In the genomic region with DNA sequence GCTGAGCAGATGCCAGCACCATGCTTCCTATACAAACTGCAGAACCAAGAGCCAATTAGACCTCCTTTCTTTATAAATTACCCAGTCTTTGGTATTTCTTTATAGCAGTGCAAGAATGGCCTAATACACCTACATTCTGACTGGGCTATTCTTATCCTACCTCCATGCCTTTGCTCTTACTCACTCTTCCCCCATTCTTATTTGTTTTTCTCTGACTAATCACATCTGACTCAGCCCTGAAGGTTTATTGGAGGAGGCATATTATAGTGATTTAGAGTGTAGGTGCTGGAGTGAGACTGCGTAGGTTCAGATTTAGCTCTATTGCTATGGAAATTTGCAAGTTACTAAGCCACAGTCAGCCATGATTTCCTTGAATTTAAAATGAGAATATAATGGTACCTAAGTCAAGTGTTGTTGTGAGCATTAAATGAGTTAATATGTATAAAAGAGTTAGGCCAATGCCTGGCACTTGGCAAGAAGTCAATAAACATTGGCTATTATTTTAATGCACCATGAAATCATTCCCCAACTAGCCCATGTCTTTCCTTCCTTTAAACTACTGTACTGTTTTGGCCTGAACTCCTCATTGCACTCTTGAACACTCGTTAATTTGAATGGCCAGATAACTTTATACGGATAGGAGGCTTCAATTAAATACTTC, we compare ENCODE assay signal across 12 cellular contexts.
DNase-seq lines count a peak whose midpoint lies in the region; ATAC-seq, FAIRE-seq and TF ChIP-seq lines count a peak whose summit lies in the region.
"Had no signal": no experiment of that assay in that cellular context is flagged by ENCODE, and none has a peak within 500 bp of the region (broad histone marks: within the 10 kb centered on the region; RNA-seq: fewer than 3 reads in every experiment).

No MANE protein-coding gene starts in this region.

- intact Hi-C loops in right cardiac atrium (cut with DNase I) (no loop called here), ascending aorta (cut with DNase I) (no loop called here)

- no peaks in the 10 kb centered on the region for H3K9me1 ChIP-seq in keratinocyte (ENCODE audit: control insufficient read depth, extremely low read depth, insufficient read depth, low read length)

- no peaks in the 10 kb centered on the region for H3K27me3 ChIP-seq in keratinocyte (ENCODE audit: control insufficient read depth, extremely low read depth, insufficient read depth, low read length)
- H3K27me3 ChIP-seq in right cardiac atrium (ENCODE audit: control insufficient read depth, insufficient read depth), result no peaks in the 10 kb centered on the region
- H3K27me3 ChIP-seq in ascending aorta, result no peaks in the 10 kb centered on the region
- H3K27me3 ChIP-seq: right atrium auricular region had no signal

- no peak for ATAC-seq in right cardiac atrium
- no peak for ATAC-seq in GM19324 (IDR thresholded peaks at IDR 0.05; ENCODE audit: low FRiP score, unreplicated experiment)

- peak overlapping the region; percentile 37 for H2AFZ ChIP-seq in keratinocyte (ENCODE audit: control insufficient read depth, low read length)

- FAIRE-seq in keratinocyte (lab: Jason Lieb, UNC), result peak; percentile 89

- H3K4me3 ChIP-seq in HFF-Myc (replicated peaks; ENCODE audit: low read depth, low read length), result no peak overlapping the region
- H3K4me3 ChIP-seq in keratinocyte (ENCODE audit: control insufficient read depth in 2 of 3, extremely low read depth in 1 of 3, insufficient read depth in 2 of 3, low read depth in 1 of 3, low read length in 3 of 3), result no peak overlapping the region
- no peak overlapping the region for H3K4me3 ChIP-seq in right cardiac atrium (ENCODE audit: low read length)
- no peak overlapping the region for H3K4me3 ChIP-seq in ascending aorta
- H3K4me3 ChIP-seq: right atrium auricular region had no signal

- no peak overlapping the region for H3K9ac ChIP-seq in keratinocyte (ENCODE audit: control insufficient read depth, extremely low read depth, insufficient read depth, low read length)

- WGBS in right cardiac atrium, result 88% methylated on average over 3 of the region's 3 CpGs

- H3K4me1 ChIP-seq in keratinocyte (ENCODE audit: control insufficient read depth, extremely low read depth, insufficient read depth, low read length) (peaks cover 13% of the 10 kb centered on the region), right cardiac atrium (ENCODE audit: control insufficient read depth, insufficient read depth, low read length) (no peaks in the 10 kb centered on the region), ascending aorta (no peaks in the 10 kb centered on the region)
- H3K4me1 ChIP-seq: right atrium auricular region had no signal

- no peaks in the 10 kb centered on the region for H4K20me1 ChIP-seq in keratinocyte (ENCODE audit: control insufficient read depth, extremely low read depth, insufficient read depth, low read length)

- DNase-seq in HFF-Myc (ENCODE audit: extremely low read depth, low read depth), result peak; percentile 70
- DNase-seq in amniotic epithelial cell (ENCODE audit: low read depth), result peak; percentile 91
- DNase-seq in keratinocyte (ENCODE audit: low read depth, low spot score), result peak; percentile 32
- DNase-seq in right cardiac atrium, result no peak
- no peak for DNase-seq in ascending aorta (ENCODE audit: low spot score in 2 of 2)
- no peak for DNase-seq in GM20000 (ENCODE audit: low spot score)
- DNase-seq: activated B cell treated with CpG ODN at 0.5 μM for 24 hours, AML-193, NCI-H1092 had no signal

- H3K9me3 ChIP-seq in keratinocyte (ENCODE audit: control insufficient read depth, low read depth, low read length) (no peaks in the 10 kb centered on the region), right cardiac atrium (ENCODE audit: control insufficient read depth, low read length) (no peaks in the 10 kb centered on the region), ascending aorta (no peaks in the 10 kb centered on the region)
- H3K9me3 ChIP-seq: right atrium auricular region had no signal

- no peaks in the 10 kb centered on the region for H3K79me2 ChIP-seq in keratinocyte (ENCODE audit: control insufficient read depth, insufficient read depth, low read length)

- H3K27ac ChIP-seq in 22Rv1 (peak overlapping the region; percentile 34; the same call in 1 of the 2 replicates), keratinocyte (ENCODE audit: control insufficient read depth, insufficient read depth, low read length) (peak overlapping the region; percentile 43), right cardiac atrium (ENCODE audit: low read length) (no peak overlapping the region), ascending aorta (no peak overlapping the region)
- H3K27ac ChIP-seq: right atrium auricular region had no signal

- H3K4me2 ChIP-seq in keratinocyte (ENCODE audit: control insufficient read depth, extremely low read depth, insufficient read depth, low read depth, low read length), result peak overlapping the region; percentile 45

- dilution Hi-C loops in keratinocyte (cut with MboI; ENCODE audit: extremely low pct_ligation_motif_present, low sequenced_read_pairs), result no loop called here

- TF ChIP-seq CTCF in 22Rv1 (IDR thresholded peaks at IDR 0.05) (no peak), HFF-Myc (IDR thresholded peaks at IDR 0.05; ENCODE audit: low read depth, low read length, missing control alignments) (no peak), keratinocyte (optimal IDR thresholded peaks at IDR 0.05 in 1 of 3, IDR thresholded peaks at IDR 0.05 in 1 of 3, conservative IDR thresholded peaks at IDR 0.05 in 1 of 3; ENCODE audit: extremely low read depth in 1 of 3, insufficient read depth in 2 of 3, low read length in 3 of 3) (no peak), ascending aorta (IDR thresholded peaks at IDR 0.05) (no peak), GM20000 (IDR thresholded peaks at IDR 0.05; ENCODE audit: extremely low read depth, missing control alignments) (no peak)

- no peaks in the 10 kb centered on the region for H3K36me3 ChIP-seq in keratinocyte (ENCODE audit: control insufficient read depth in 2 of 2, extremely low read depth in 1 of 2, insufficient read depth in 2 of 2, low read length in 2 of 2)
- no peaks in the 10 kb centered on the region for H3K36me3 ChIP-seq in ascending aorta
- H3K36me3 ChIP-seq: right atrium auricular region had no signal

Comparison
In these comparisons a context has a peak if more than half of its experiments do, and no peak if none do; other contexts are left out.
1. H3K27ac ChIP-seq: peak in 22Rv1 (single experiment) and keratinocyte (single experiment); none in right cardiac atrium (single experiment) and ascending aorta (0 of 2).
2. DNase-seq: peak in HFF-Myc (single experiment), amniotic epithelial cell (single experiment) and keratinocyte (single experiment); none in right cardiac atrium (0 of 3), ascending aorta (0 of 2) and GM20000 (single experiment).